In genomic region chr9:128091571-128091970, GRCh38 we compare ENCODE assay signal across 11 cellular contexts. TPM values are rescaled to one million over a fixed set of nuclear protein-coding genes. Genes with fewer than 3 reads are reported as not detected.
DNase-seq lines count a peak whose midpoint lies in the region; ATAC-seq and TF ChIP-seq lines count a peak whose summit lies in the region.
"Had no signal": no experiment of that assay in that cellular context is flagged by ENCODE, and none has a peak within 500 bp of the region (broad histone marks: within the 10 kb centered on the region; RNA-seq: fewer than 3 reads in every experiment).

No MANE protein-coding gene starts in this region.

- CTCF ChIA-PET in activated naive CD4-positive, alpha-beta T cell treated with anti-CD3 and anti-CD28 coated beads, Interleukin-2, amount 10 ng/mL, durations not matched to agents 7 days and 5 days (lab: Charles Lee), result interaction anchor here (0.6 to 2.0 kb wide), 5 partner anchors 11 to 147 kb away, joined by 3 to 11 read pairs (median 4); no protein-coding TSS in a partner anchor

- TF ChIP-seq CTCF in brain microvascular endothelial cell (IDR thresholded peaks at IDR 0.05; ENCODE audit: low read depth, low read length, missing control alignments), result no peak
- no peak for TF ChIP-seq CTCF in upper lobe of right lung (IDR thresholded peaks at IDR 0.05)

- peaks cover 65% of the 10 kb centered on the region for H3K4me1 Mint-ChIP-seq in activated naive CD4-positive, alpha-beta T cell treated with anti-CD3 and anti-CD28 coated beads, Interleukin-2, amount 10 ng/mL, durations not matched to agents 7 days and 5 days

- no peak overlapping the region for H3K9ac ChIP-seq in muscle layer of colon (ENCODE audit: low read length)

- no peak overlapping the region for H3K27ac ChIP-seq in brain microvascular endothelial cell
- H3K27ac ChIP-seq in muscle layer of colon (ENCODE audit: low read depth, low read length), result peak overlapping the region; percentile 32
- H3K27ac ChIP-seq in upper lobe of right lung, result no peak overlapping the region

- H3K27me3 Mint-ChIP-seq in activated naive CD4-positive, alpha-beta T cell treated with anti-CD3 and anti-CD28 coated beads, Interleukin-2, amount 10 ng/mL, durations not matched to agents 7 days and 5 days, result no peaks in the 10 kb centered on the region

- H3K27me3 ChIP-seq in brain microvascular endothelial cell (replicated peaks), result no peaks in the 10 kb centered on the region
- H3K27me3 ChIP-seq in muscle layer of colon (ENCODE audit: control insufficient read depth in 1 of 2, insufficient read depth in 2 of 2, low read length in 2 of 2), result no peaks in the 10 kb centered on the region
- H3K27me3 ChIP-seq in upper lobe of right lung, result no peaks in the 10 kb centered on the region

- H3K36me3 ChIP-seq in brain microvascular endothelial cell (replicated peaks) (no peaks in the 10 kb centered on the region), muscle layer of colon (ENCODE audit: insufficient read depth, low read length) (no peaks in the 10 kb centered on the region), upper lobe of right lung (no peaks in the 10 kb centered on the region)

- no peaks in the 10 kb centered on the region for H3K9me3 ChIP-seq in muscle layer of colon (ENCODE audit: low read length)
- H3K9me3 ChIP-seq in upper lobe of right lung, result no peaks in the 10 kb centered on the region

- peaks cover 28% of the 10 kb centered on the region for H3K36me3 Mint-ChIP-seq in activated naive CD4-positive, alpha-beta T cell treated with anti-CD3 and anti-CD28 coated beads, Interleukin-2, amount 10 ng/mL, durations not matched to agents 7 days and 5 days

- no peak for ATAC-seq in upper lobe of right lung
- ATAC-seq in GM18858 (IDR thresholded peaks at IDR 0.05; ENCODE audit: unreplicated experiment), result no peak
- ATAC-seq in GM18861 (IDR thresholded peaks at IDR 0.05; ENCODE audit: unreplicated experiment), result no peak

- H3K4me1 ChIP-seq in muscle layer of colon (ENCODE audit: insufficient read depth, low read length), result peaks cover 45% of the 10 kb centered on the region
- H3K4me1 ChIP-seq in upper lobe of right lung, result peaks cover 61% of the 10 kb centered on the region

- DNase-seq in activated naive CD4-positive, alpha-beta T cell treated with anti-CD3 and anti-CD28 coated beads, Interleukin-2, amount 10 ng/mL, durations not matched to agents 7 days and 5 days, result no peak
- no peak for DNase-seq in activated naive CD4-positive, alpha-beta T cell treated with Interleukin-2 at 50 U/mL for 16 hours
- DNase-seq in brain microvascular endothelial cell, result no peak
- peak; percentile 46 for DNase-seq in upper lobe of right lung
- no peak for DNase-seq in NCI-H526 (lab: John Stamatoyannopoulos, UW)
- DNase-seq: activated CD4-positive, CD25-positive, alpha-beta regulatory T cell treated with anti-CD3 and anti-CD28 coated beads, Interleukin-2, amount 50 U/mL, for 72 hours; effector CD8-positive, alpha-beta T cell had no signal

- in situ Hi-C loops in brain microvascular endothelial cell (cut with HindIII; ENCODE audit: low pct_ligation_motif_present, low sequenced_read_pairs), result no loop called here

- H3K4me3 ChIP-seq in brain microvascular endothelial cell (ENCODE audit: low read depth, low read length) (peak overlapping the region; percentile 5), muscle layer of colon (ENCODE audit: low read depth in 1 of 2, low read length in 2 of 2) (peak overlapping the region in 1 of 2 donors; percentile 43), upper lobe of right lung (no peak overlapping the region)
- H3K4me3 ChIP-seq: lung had no signal

- H3K4me3 Mint-ChIP-seq in activated naive CD4-positive, alpha-beta T cell treated with anti-CD3 and anti-CD28 coated beads, Interleukin-2, amount 10 ng/mL, durations not matched to agents 7 days and 5 days, result peak overlapping the region; percentile 18

- H3K27ac Mint-ChIP-seq in activated naive CD4-positive, alpha-beta T cell treated with anti-CD3 and anti-CD28 coated beads, Interleukin-2, amount 10 ng/mL, durations not matched to agents 7 days and 5 days, result peak overlapping the region; percentile 81

- intact Hi-C loops in upper lobe of right lung (cut with DNase I), result no loop called here

- H3K9me3 Mint-ChIP-seq in activated naive CD4-positive, alpha-beta T cell treated with anti-CD3 and anti-CD28 coated beads, Interleukin-2, amount 10 ng/mL, durations not matched to agents 7 days and 5 days, result no peaks in the 10 kb centered on the region

RNA-seq across cellular contexts. Expression of gene SLC25A25, which starts 23.5 kb away (rescaled TPM):
- 34.7 TPM for total RNA-seq in upper lobe of right lung

RNA-seq across cellular contexts. Expression of gene NAIF1, which starts 24.5 kb away (rescaled TPM):
- total RNA-seq in upper lobe of right lung, result 11.8 TPM

RNA-seq across cellular contexts. Expression of gene PTGES2, which starts 36.0 kb away (rescaled TPM):
- total RNA-seq in upper lobe of right lung, result 35.1 TPM

RNA-seq across cellular contexts. Expression of gene LCN2, which starts 57.7 kb away (rescaled TPM):
- total RNA-seq in upper lobe of right lung, result 14.3 TPM
